In genomic region chr18:55241016-55241415, GRCh38 we compare ENCODE assay signal across 12 cellular contexts.
DNase-seq lines count a peak whose midpoint lies in the region; ATAC-seq and TF ChIP-seq lines count a peak whose summit lies in the region.
"Had no signal": no experiment of that assay in that cellular context is flagged by ENCODE, and none has a peak within 500 bp of the region (broad histone marks: within the 10 kb centered on the region; RNA-seq: fewer than 3 reads in every experiment).

No MANE protein-coding gene starts in this region.

- no peak overlapping the region for H2AFZ ChIP-seq in PC-3 (ENCODE audit: low read length)

- peak overlapping the region; percentile 49 to 88 (median 84) for H3K27ac Mint-ChIP-seq in IgD-negative memory B cell

- no peak overlapping the region for H3K27ac ChIP-seq in PC-3 (ENCODE audit: low read length)
- H3K27ac ChIP-seq: ascending aorta had no signal

- no peaks in the 10 kb centered on the region for H3F3A ChIP-seq in PC-3 (ENCODE audit: low read length, unreplicated experiment)

- peaks cover 6% of the 10 kb centered on the region for H3K36me3 Mint-ChIP-seq in IgD-negative memory B cell

- intact Hi-C loops in PC-3 (cut with micrococcal nuclease), result no loop called here

- no peaks in the 10 kb centered on the region for H3K9me3 Mint-ChIP-seq in IgD-negative memory B cell

- H3K4me3 ChIP-seq in PC-3 (ENCODE audit: low read length), result no peak overlapping the region
- H3K4me3 ChIP-seq: ascending aorta had no signal

- H4K20me1 ChIP-seq in PC-3 (ENCODE audit: low read length), result no peaks in the 10 kb centered on the region

- H3K9ac ChIP-seq in PC-3 (ENCODE audit: low read length), result no peak overlapping the region

- no peak for TF ChIP-seq CTCF in PC-3 (conservative IDR thresholded peaks at IDR 0.05; ENCODE audit: low read depth, low read length)

- CTCF ChIA-PET in PC-3 (lab: Charles Lee), result no interaction called here

- no peaks in the 10 kb centered on the region for H3K79me2 ChIP-seq in PC-3 (ENCODE audit: low read length)

- no peaks in the 10 kb centered on the region for H3K4me1 ChIP-seq in PC-3 (ENCODE audit: insufficient read depth, low read length)

- POLR2A ChIA-PET in PC-3 (lab: Charles Lee; ENCODE audit: unreplicated experiment), result no interaction called here

- ATAC-seq in GM18508 (IDR thresholded peaks at IDR 0.05; ENCODE audit: insufficient read depth, unreplicated experiment) (peak; percentile 35), GM21360 (IDR thresholded peaks at IDR 0.05; ENCODE audit: unreplicated experiment) (peak; percentile 60), HG02885 (IDR thresholded peaks at IDR 0.05; ENCODE audit: poor library complexity, unreplicated experiment) (peak; percentile 58), PC-3 (no peak)

- DNase-seq in activated naive CD4-positive, alpha-beta T cell treated with anti-CD3 and anti-CD28 coated beads, Interleukin-2, amount 50 U/mL, for 16 hours, result no peak
- DNase-seq in occipital lobe (lab: John Stamatoyannopoulos, UW) (no peak), NCI-H2107 (lab: John Stamatoyannopoulos, UW) (no peak), PC-3 (no peak)
- DNase-seq: activated T-cell treated with anti-CD3 and anti-CD28 coated beads, Interleukin-2, amount 50 U/mL, for 1 hour; NCI-H1048; Right ventricle myocardium superior had no signal

- no TSS peak for BruUV-seq in PC-3 (replicated peaks; lab: Mats Ljungman, UMichigan)

- no peak overlapping the region for H3K4me3 Mint-ChIP-seq in IgD-negative memory B cell

- H3K36me3 ChIP-seq in PC-3 (ENCODE audit: low read depth, low read length), result no peaks in the 10 kb centered on the region
- H3K36me3 ChIP-seq: ascending aorta had no signal

- H3K4me2 ChIP-seq in PC-3 (ENCODE audit: low read length), result no peak overlapping the region

- no peaks in the 10 kb centered on the region for H3K27me3 ChIP-seq in PC-3 (ENCODE audit: low read length)
- H3K27me3 ChIP-seq: ascending aorta had no signal

- no peaks in the 10 kb centered on the region for H3K27me3 Mint-ChIP-seq in IgD-negative memory B cell

- no peaks in the 10 kb centered on the region for H3K9me3 ChIP-seq in PC-3 (ENCODE audit: low read length)
- H3K9me3 ChIP-seq: ascending aorta had no signal

- no peaks in the 10 kb centered on the region for H3K9me2 ChIP-seq in PC-3 (replicated peaks; ENCODE audit: low read length)

- H3K4me1 Mint-ChIP-seq in IgD-negative memory B cell, result peaks cover 28 to 57% (median 53%) of the 10 kb centered on the region in 3 donors
